ENCODE assay signal across 8 cellular contexts in genomic region chr6:156777577-156777865, GRCh38. TPM values are rescaled to one million over a fixed set of nuclear protein-coding genes. Genes with fewer than 3 reads are reported as not detected.
A peak's percentile ranks its signal among the peaks of the same experiment; 100 is the strongest.
DNase-seq lines count a peak whose midpoint lies in the region; ATAC-seq and TF ChIP-seq lines count a peak whose summit lies in the region.

No MANE protein-coding gene starts in this region.

- H3K9me3 ChIP-seq in mucosa of descending colon: no peaks in the 10 kb centered on the region

- peaks cover 53% of the 10 kb centered on the region for H3K4me1 Mint-ChIP-seq in HFFc6 (ENCODE audit: low read depth)
- peaks cover 19% of the 10 kb centered on the region for H3K4me1 Mint-ChIP-seq in MCF 10A (ENCODE audit: insufficient read depth, unreplicated experiment)
- H3K4me1 Mint-ChIP-seq in CD14-positive monocyte: peaks cover 39% of the 10 kb centered on the region

- no peaks in the 10 kb centered on the region for H3K36me3 Mint-ChIP-seq in HFFc6 (ENCODE audit: low read depth)
- peaks cover 12% of the 10 kb centered on the region for H3K36me3 Mint-ChIP-seq in MCF 10A (ENCODE audit: insufficient read depth, unreplicated experiment)
- no peaks in the 10 kb centered on the region for H3K36me3 Mint-ChIP-seq in CD14-positive monocyte

- H3K27me3 Mint-ChIP-seq in HFFc6 (ENCODE audit: insufficient read depth) (peaks cover 2% of the 10 kb centered on the region; the same call in 1 of the 2 replicates), MCF 10A (ENCODE audit: insufficient read depth, unreplicated experiment) (no peaks in the 10 kb centered on the region), CD14-positive monocyte (ENCODE audit: low read depth in 3 of 3) (peaks cover 17 to 23% (median 20%) of the 10 kb centered on the region in 3 donors)

- intact Hi-C loops in MCF 10A (cut with micrococcal nuclease): loop anchor here (1.0 to 5.0 kb wide), 4 partner anchors 57 to 623 kb away; no protein-coding TSS in a partner anchor
- intact Hi-C loops in mucosa of descending colon (cut with DNase I, micrococcal nuclease): loop anchor here (2.0 to 10.0 kb wide), 3 partner anchors 90 to 213 kb away; no protein-coding TSS in a partner anchor
- intact Hi-C loops in CD14-positive monocyte (cut with micrococcal nuclease): loop anchor here (1.0 to 10.0 kb wide), 2 partner anchors 53 to 90 kb away; no protein-coding TSS in a partner anchor

- H3K4me3 Mint-ChIP-seq in HFFc6: peak overlapping the region; percentile 92
- peak overlapping the region; percentile 79 for H3K4me3 Mint-ChIP-seq in MCF 10A (ENCODE audit: unreplicated experiment)
- no peak overlapping the region for H3K4me3 Mint-ChIP-seq in CD14-positive monocyte

- H3K4me3 ChIP-seq in AG09309 (ENCODE audit: control insufficient read depth, low read depth, low read length) (peak overlapping the region; percentile 94), mucosa of descending colon (peak overlapping the region; percentile 61)

- peaks cover 27% of the 10 kb centered on the region for H3K4me1 ChIP-seq in mucosa of descending colon (ENCODE audit: low read depth)

- H3K36me3 ChIP-seq in mucosa of descending colon (ENCODE audit: low read depth): no peaks in the 10 kb centered on the region

- H3K9me3 Mint-ChIP-seq in HFFc6: no peaks in the 10 kb centered on the region
- H3K9me3 Mint-ChIP-seq in MCF 10A (ENCODE audit: unreplicated experiment): no peaks in the 10 kb centered on the region
- no peaks in the 10 kb centered on the region for H3K9me3 Mint-ChIP-seq in CD14-positive monocyte

- H3K27ac Mint-ChIP-seq in HFFc6 (peak overlapping the region; percentile 97), MCF 10A (ENCODE audit: low read depth, unreplicated experiment) (peak overlapping the region; percentile 94), CD14-positive monocyte (peak overlapping the region in 1 of 7 donors; percentile 83)

- DNase-seq in AG09309 (ENCODE audit: low read depth): no peak
- DNase-seq in HFFc6: no peak
- no peak for DNase-seq in MCF 10A (ENCODE audit: unreplicated experiment)
- no peak for DNase-seq in mucosa of descending colon
- DNase-seq in HCEC 1CT: no peak
- no peak for DNase-seq in NCI-H1417 (lab: John Stamatoyannopoulos, UW)
- no peak for DNase-seq in CD14-positive monocyte (ENCODE audit: low spot score)

- TF ChIP-seq CTCF in AG09309 (IDR thresholded peaks at IDR 0.05; ENCODE audit: control insufficient read depth, insufficient read depth, low read depth, low read length, missing control alignments): no peak
- TF ChIP-seq CTCF in HFFc6 (IDR thresholded peaks at IDR 0.05): no peak
- TF ChIP-seq CTCF in MCF 10A (IDR thresholded peaks at IDR 0.05; ENCODE audit: unreplicated experiment): no peak
- TF ChIP-seq CTCF in mucosa of descending colon (IDR thresholded peaks at IDR 0.05): no peak
- no peak for TF ChIP-seq CTCF in CD14-positive monocyte (IDR thresholded peaks at IDR 0.05)

- CTCF ChIA-PET in MCF 10A (lab: Yijun Ruan, JAX): interaction anchor here (0.6 kb wide), 1 partner anchor 10 kb away, joined by 4 read pairs; no protein-coding TSS in a partner anchor

- no TSS peak for BruUV-seq in MCF 10A (replicated peaks; lab: Mats Ljungman, UMichigan)

- POLR2A ChIA-PET in MCF 10A (lab: Yijun Ruan, JAX): interaction anchor here (1.5 to 6.6 kb wide), 10 partner anchors 9 to 320 kb away, joined by 3 to 196 read pairs (median 15); no protein-coding TSS in a partner anchor

- ATAC-seq in mucosa of descending colon: no peak
- ATAC-seq in HG03045 (IDR thresholded peaks at IDR 0.05; ENCODE audit: unreplicated experiment): no peak

RNA-seq across cellular contexts. Expression of gene ARID1B, which starts 0.3 kb away (rescaled TPM):
- total RNA-seq in HFFc6 (2021; fragmentation: NEBNext Ultra II Directional; extraction: Animal tissue kit (Norgen Biotek cat#: 25700)): 10 to 100 TPM; 32.5 to 44.3 (median 36.5) TPM
- total RNA-seq in MCF 10A (2022) (62.2 and 63.9 TPM in 2 replicates), mucosa of descending colon (100 to 1,000 TPM in 2 of 3 donors, 10 to 100 TPM in 1; 71.8 to 102 (median 101) TPM)
- 1 to 10 TPM; 3.2 to 3.8 TPM for polyA plus RNA-seq in CD14-positive monocyte

Comparison
In these comparisons a context has a peak if more than half of its experiments do, and no peak if none do; other contexts are left out.
1. H3K4me3 Mint-ChIP-seq: peak in HFFc6 (single experiment) and MCF 10A (single experiment); none in CD14-positive monocyte (0 of 2).